In the genomic region with DNA sequence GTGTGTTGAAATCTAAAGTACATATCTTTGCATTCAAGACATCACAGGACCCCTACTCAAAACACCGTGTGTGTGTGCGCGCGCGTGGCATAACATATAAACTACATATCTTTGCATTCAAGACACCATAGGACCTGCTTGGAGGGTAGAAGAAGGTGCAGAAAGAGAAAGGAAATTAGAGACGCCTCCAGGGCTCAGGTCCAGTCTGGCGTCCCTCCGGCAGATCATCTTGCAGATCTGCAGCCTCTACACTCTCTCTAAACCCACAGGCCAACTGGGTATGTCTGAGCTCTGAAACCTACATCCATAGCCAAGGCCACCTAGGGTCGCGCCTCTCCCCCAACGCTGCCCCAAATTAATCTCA, we compare ENCODE assay signal across 8 cellular contexts. TPM values are rescaled to one million over a fixed set of nuclear protein-coding genes. Genes with fewer than 3 reads are reported as not detected.
A peak's percentile ranks its signal among the peaks of the same experiment; 100 is the strongest.
DNase-seq lines count a peak whose midpoint lies in the region; TF ChIP-seq lines count a peak whose summit lies in the region.

No MANE protein-coding gene starts in this region.

- H3K36me3 ChIP-seq in spleen, result no peaks in the 10 kb centered on the region

- CTCF ChIA-PET in RWPE1 (lab: Yijun Ruan, JAX), result no interaction called here

- POLR2A ChIA-PET in RWPE1 (lab: Yijun Ruan, JAX; ENCODE audit: low non-redundant PET), result no interaction called here

- 73 to 83% (median 80%) methylated on average over 11 of the region's 11 CpGs for WGBS in spleen, 5 donors

- TF ChIP-seq CTCF in RWPE1 (conservative IDR thresholded peaks at IDR 0.05; ENCODE audit: low read depth), result no peak
- no peak for TF ChIP-seq CTCF in epithelial cell of proximal tubule (conservative IDR thresholded peaks at IDR 0.05; ENCODE audit: low read depth, low read length)
- no peak for TF ChIP-seq CTCF in spleen (IDR thresholded peaks at IDR 0.05 in 8 of 11, conservative IDR thresholded peaks at IDR 0.05 in 3 of 11)
- no peak for TF ChIP-seq CTCF in GM10266 (IDR thresholded peaks at IDR 0.05; ENCODE audit: control insufficient read depth, insufficient read depth, low read depth, missing control alignments)

- H3K4me1 ChIP-seq in spleen, result peaks cover 0 to 27% (median 18%) of the 10 kb centered on the region in 6 donors

- DNase-seq in NCI-H2196 treated with DMSO at 0.1 percent for 48 hours (lab: John Stamatoyannopoulos, UW; ENCODE audit: unreplicated experiment) (peak; percentile 38), NCI-H2196 (lab: John Stamatoyannopoulos, UW; ENCODE audit: unreplicated experiment) (no peak), RWPE1 (ENCODE audit: low spot score) (no peak), epithelial cell of proximal tubule (ENCODE audit: low read depth) (no peak), spleen (no peak), GM10266 (ENCODE audit: extremely low spot score) (no peak), HuH-7 (ENCODE audit: low spot score) (no peak), A172 (ENCODE audit: low spot score) (no peak)

- peak overlapping the region; percentile 100 for H3K27ac ChIP-seq in RWPE1
- H3K27ac ChIP-seq in spleen, result peak overlapping the region in 4 of 8 donors; percentile 69 to 82 (median 76)

- no peaks in the 10 kb centered on the region for H3K9me3 ChIP-seq in spleen

- intact Hi-C loops in spleen (cut with DNase I; ENCODE audit: low total_unique reads), result loop anchor here (5.0 kb wide), 1 partner anchor 171 kb away; a partner anchor contains a TSS

- no peaks in the 10 kb centered on the region for H3K27me3 ChIP-seq in spleen (replicated peaks in 1 of 7)

- H3K4me3 ChIP-seq in epithelial cell of proximal tubule (ENCODE audit: low read depth, low read length), result peak overlapping the region; percentile 89
- H3K4me3 ChIP-seq in spleen, result peak overlapping the region in 5 of 8 donors; percentile 60 to 85 (median 68)

- TF ChIP-seq POLR2A in spleen (IDR thresholded peaks at IDR 0.05), result no peak

RNA-seq across cellular contexts. Expression of a gene that starts 0.7 kb away (rescaled TPM):
- total RNA-seq in epithelial cell of proximal tubule, result 157 and 183 TPM in 2 replicates
- total RNA-seq in spleen, result 10 to 100 TPM; 13.7 to 20.3 (median 15.5) TPM
- polyA plus RNA-seq in spleen, result 10 to 100 TPM; 24.3 to 34.3 (median 29.9) TPM
- 144 and 170 TPM in 2 replicates for total RNA-seq in A172 (2014; rRNA removed; shearing (Covaris generic))

RNA-seq across cellular contexts. Expression of a gene that starts 1.2 kb away (rescaled TPM):
- 0.23 and 2.7 TPM in 2 replicates for total RNA-seq in epithelial cell of proximal tubule
- total RNA-seq in spleen, result 1 to 10 TPM in 2 of 7 donors, under 1 TPM in 3, not detected in 2; 0.46 to 1.2 (median 0.60) TPM
- polyA plus RNA-seq in spleen, result under 1 TPM; 0.33 to 0.61 (median 0.49) TPM
- 2.2 and 3.7 TPM in 2 replicates for total RNA-seq in A172 (2014; rRNA removed; shearing (Covaris generic))

RNA-seq across cellular contexts. Expression of a gene that starts 10.0 kb away (rescaled TPM):
- total RNA-seq in epithelial cell of proximal tubule (0.63 TPM in 1 of 2 replicates, not detected in the other), spleen (1 to 10 TPM in 2 of 7 donors, under 1 TPM in 4, not detected in 1; 0.28 to 2.3 (median 0.79) TPM)
- under 1 TPM; 0.13 to 0.43 (median 0.21) TPM for polyA plus RNA-seq in spleen
- total RNA-seq in A172 (2014; rRNA removed; shearing (Covaris generic)), result not detected in 2 replicates

RNA-seq across cellular contexts. Expression of a gene that starts 22.4 kb away (rescaled TPM):
- 16.5 and 30.2 TPM in 2 replicates for total RNA-seq in epithelial cell of proximal tubule
- total RNA-seq in spleen, result 10 to 100 TPM; 15.3 to 26.2 (median 22.5) TPM
- 10 to 100 TPM in 1 of 3 donors, 1 to 10 TPM in 2; 2.3 to 11.0 (median 2.5) TPM for polyA plus RNA-seq in spleen
- 11.3 and 11.4 TPM in 2 replicates for total RNA-seq in A172 (2014; rRNA removed; shearing (Covaris generic))

RNA-seq across cellular contexts. Expression of a gene that starts 34.0 kb away (rescaled TPM):
- total RNA-seq in epithelial cell of proximal tubule (49.3 and 63.9 TPM in 2 replicates), spleen (100 to 1,000 TPM in 1 of 7 donors, 10 to 100 TPM in 6; 63.8 to 100 (median 76.7) TPM)
- 10 to 100 TPM; 12.5 to 43.6 (median 16.8) TPM for polyA plus RNA-seq in spleen
- total RNA-seq in A172 (2014; rRNA removed; shearing (Covaris generic)), result 25.3 and 48.5 TPM in 2 replicates
